7 cellular contexts compared by ENCODE assay signal in genomic region chr6:160462551-160463109, GRCh38.
DNase-seq lines count a peak whose midpoint lies in the region; ATAC-seq and TF ChIP-seq lines count a peak whose summit lies in the region.

No MANE protein-coding gene starts in this region.

- WGBS in psoas muscle, 3 donors: 45 to 75% (median 69%) methylated on average over 3 of the region's 3 CpGs
- no CpG with 5 or more reads among the region's 3 CpGs for WGBS in neuronal stem cell (ENCODE audit: extremely low coverage in 2 of 2, insufficient read length in 2 of 2, insufficient replicate concordance in 1 of 2), 2 donors

- no peaks in the 10 kb centered on the region for H3K36me3 ChIP-seq in SJSA1
- H3K36me3 ChIP-seq in psoas muscle (ENCODE audit: insufficient read depth in 1 of 2, low read depth in 1 of 2): no peaks in the 10 kb centered on the region
- H3K36me3 ChIP-seq in neuronal stem cell (replicated peaks in 1 of 2; ENCODE audit: control insufficient read depth in 2 of 2, insufficient read depth in 2 of 2, low read length in 2 of 2): no peaks in the 10 kb centered on the region

- H3K27ac ChIP-seq in SJSA1 (peak overlapping the region; percentile 43), psoas muscle (no peak overlapping the region), neuronal stem cell (replicated peaks; ENCODE audit: low read length) (no peak overlapping the region)

- intact Hi-C loops in psoas muscle (cut with DNase I): no loop called here

- H2AK5ac ChIP-seq in neuronal stem cell (ENCODE audit: low read depth, low read length): no peak overlapping the region

- H3K4me2 ChIP-seq in neuronal stem cell (ENCODE audit: insufficient read depth, low read length, poor library complexity, severe bottlenecking): no peak overlapping the region

- H4K91ac ChIP-seq in neuronal stem cell (ENCODE audit: low read depth, low read length, poor library complexity): no peak overlapping the region

- H3K4me3 ChIP-seq in SJSA1 (no peak overlapping the region), psoas muscle (no peak overlapping the region), neuronal stem cell (ENCODE audit: low read length in 2 of 2) (no peak overlapping the region)

- no peak overlapping the region for H3K23ac ChIP-seq in neuronal stem cell (ENCODE audit: low read depth, low read length, poor library complexity)

- H3K18ac ChIP-seq in neuronal stem cell (ENCODE audit: low read length): no peak overlapping the region

- H2BK5ac ChIP-seq in neuronal stem cell (ENCODE audit: low read length): no peak overlapping the region

- no peak overlapping the region for H2BK120ac ChIP-seq in neuronal stem cell (ENCODE audit: low read depth, low read length)

- no peak overlapping the region for H3K4ac ChIP-seq in neuronal stem cell (ENCODE audit: low read length)

- DNase-seq in SJSA1 (ENCODE audit: low read depth in 1 of 2, low spot score in 2 of 2) (peak in 1 of 2 experiments; percentile 35), astrocyte of the hippocampus (ENCODE audit: low read depth, low spot score) (peak; percentile 87), smooth muscle cell of the brain vasculature (ENCODE audit: low read depth, low spot score) (peak; percentile 44), psoas muscle (no peak), neuronal stem cell (ENCODE audit: low spot score) (no peak)

- no peak overlapping the region for H2AFZ ChIP-seq in neuronal stem cell (ENCODE audit: low read length)

- no peak overlapping the region for H2BK15ac ChIP-seq in neuronal stem cell (ENCODE audit: low read length)

- peaks cover 1% of the 10 kb centered on the region for H3K79me1 ChIP-seq in neuronal stem cell (ENCODE audit: low read depth, low read length)

- H3K14ac ChIP-seq in neuronal stem cell (ENCODE audit: low read length): no peak overlapping the region

- H3K4me1 ChIP-seq in SJSA1 (replicated peaks): peaks cover 24% of the 10 kb centered on the region
- H3K4me1 ChIP-seq in psoas muscle: no peaks in the 10 kb centered on the region
- no peaks in the 10 kb centered on the region for H3K4me1 ChIP-seq in neuronal stem cell (ENCODE audit: control insufficient read depth in 2 of 2, insufficient read depth in 1 of 2, low read depth in 1 of 2, low read length in 2 of 2)

- ATAC-seq in GM18907 (IDR thresholded peaks at IDR 0.05; ENCODE audit: unreplicated experiment) (peak; percentile 97), HG02970 (IDR thresholded peaks at IDR 0.05; ENCODE audit: low FRiP score, unreplicated experiment) (peak; percentile 80), psoas muscle (no peak)

- no peaks in the 10 kb centered on the region for H3K9me3 ChIP-seq in SJSA1 (replicated peaks)
- no peaks in the 10 kb centered on the region for H3K9me3 ChIP-seq in psoas muscle
- no peaks in the 10 kb centered on the region for H3K9me3 ChIP-seq in neuronal stem cell (replicated peaks in 1 of 2; ENCODE audit: control insufficient read depth in 2 of 2, insufficient read depth in 1 of 2, low read depth in 1 of 2, low read length in 2 of 2)

- no peak for TF ChIP-seq CTCF in psoas muscle (IDR thresholded peaks at IDR 0.05)

- H3K27me3 ChIP-seq in SJSA1 (replicated peaks) (no peaks in the 10 kb centered on the region), psoas muscle (ENCODE audit: insufficient read depth in 3 of 3, low read length in 2 of 3) (peaks cover 0 to 3% (median 0%) of the 10 kb centered on the region in 3 donors), neuronal stem cell (ENCODE audit: control insufficient read depth in 3 of 3, insufficient read depth in 3 of 3, low read depth in 1 of 3, low read length in 3 of 3) (no peaks in the 10 kb centered on the region)

- no peak overlapping the region for H4K8ac ChIP-seq in neuronal stem cell (ENCODE audit: low read depth, low read length)

- no peak overlapping the region for H3K9ac ChIP-seq in neuronal stem cell (ENCODE audit: low read depth, low read length, poor library complexity)

- H2BK12ac ChIP-seq in neuronal stem cell (ENCODE audit: low read length): no peak overlapping the region

Comparison
In these comparisons a context has a peak if more than half of its experiments do, and no peak if none do; other contexts are left out.
1. ATAC-seq: peak in GM18907 (single experiment) and HG02970 (single experiment); none in psoas muscle (0 of 4).
2. DNase-seq: peak in astrocyte of the hippocampus (single experiment) and smooth muscle cell of the brain vasculature (single experiment); none in psoas muscle (0 of 2) and neuronal stem cell (single experiment).